18 cellular contexts compared by ENCODE assay signal in genomic region chr9:35488019-35488418, GRCh38. TPM values are rescaled to one million over a fixed set of nuclear protein-coding genes. Genes with fewer than 3 reads are reported as not detected.
DNase-seq lines count a peak whose midpoint lies in the region; ATAC-seq, FAIRE-seq and TF ChIP-seq lines count a peak whose summit lies in the region.
"Had no signal": no experiment of that assay in that cellular context is flagged by ENCODE, and none has a peak within 500 bp of the region (broad histone marks: within the 10 kb centered on the region; RNA-seq: fewer than 3 reads in every experiment).

No MANE protein-coding gene starts in this region.

- H3K4me1 ChIP-seq in A549: peaks cover 41% of the 10 kb centered on the region
- peaks cover 18% of the 10 kb centered on the region for H3K4me1 ChIP-seq in Caco-2
- H3K4me1 ChIP-seq in neural progenitor cell: peaks cover 8% of the 10 kb centered on the region

- CTCF ChIA-PET in A549 (lab: Yijun Ruan, JAX): interaction anchor here (0.8 to 5.2 kb wide), 2 partner anchors 66 to 76 kb away, joined by 3 to 58 read pairs; no protein-coding TSS in a partner anchor
- CTCF ChIA-PET in Caco-2 (lab: Charles Lee): interaction anchor here (0.8 kb wide), 1 partner anchor 66 kb away, joined by 3 read pairs; no protein-coding TSS in a partner anchor

- no peaks in the 10 kb centered on the region for H3K9me3 Mint-ChIP-seq in Caco-2 (ENCODE audit: unreplicated experiment)
- peaks cover 2% of the 10 kb centered on the region for H3K9me3 Mint-ChIP-seq in neural progenitor cell
- H3K9me3 Mint-ChIP-seq: activated naive CD4-positive, alpha-beta T cell treated with anti-CD3 and anti-CD28 coated beads, Interleukin-2, amount 10 ng/mL, durations not matched to agents 7 days and 5 days; naive thymus-derived CD8-positive, alpha-beta T cell had no signal

- TF ChIP-seq CTCF in A549 (IDR thresholded peaks at IDR 0.05) (no peak), Caco-2 (IDR thresholded peaks at IDR 0.05; ENCODE audit: insufficient read depth in 1 of 2, low read depth in 1 of 2, low read length in 1 of 2, severe bottlenecking in 1 of 2, unreplicated experiment in 1 of 2) (no peak), neural progenitor cell (IDR thresholded peaks at IDR 0.05) (no peak)

- H3K4me1 Mint-ChIP-seq in Caco-2 (ENCODE audit: low read depth, unreplicated experiment) (peaks cover 26% of the 10 kb centered on the region), neural progenitor cell (peaks cover 33% of the 10 kb centered on the region)

- 94% methylated on average over 10 of the region's 10 CpGs for WGBS in A549 (ENCODE audit: missing lambda C conversion rate)

- no peaks in the 10 kb centered on the region for H3K79me2 ChIP-seq in neural progenitor cell (ENCODE audit: low read depth)

- H3F3A ChIP-seq in neural progenitor cell (ENCODE audit: low read depth): peaks cover 27% of the 10 kb centered on the region

- no peak overlapping the region for H3K4me2 ChIP-seq in A549
- no peak overlapping the region for H3K4me2 ChIP-seq in neural progenitor cell
- H3K4me2 ChIP-seq: smooth muscle cell had no signal

- H3K9me3 ChIP-seq in A549: no peaks in the 10 kb centered on the region
- H3K9me3 ChIP-seq in Caco-2: no peaks in the 10 kb centered on the region
- no peaks in the 10 kb centered on the region for H3K9me3 ChIP-seq in neural progenitor cell (ENCODE audit: low read depth)

- no peaks in the 10 kb centered on the region for H4K20me1 ChIP-seq in neural progenitor cell (ENCODE audit: low read depth)

- TF ChIP-seq EP300 in A549 (IDR thresholded peaks at IDR 0.05): no peak

- H3K9ac ChIP-seq in neural progenitor cell: no peak overlapping the region

- no TSS peak for BruUV-seq in Caco-2 (replicated peaks; lab: Mats Ljungman, UMichigan)

- H3K4me3 ChIP-seq in A549 (no peak overlapping the region), Caco-2 (ENCODE audit: low read depth, low read length) (peak overlapping the region; percentile 52), neural progenitor cell (no peak overlapping the region)
- H3K4me3 ChIP-seq: smooth muscle cell had no signal

- ATAC-seq in A549: no peak
- ATAC-seq: naive thymus-derived CD8-positive, alpha-beta T cell; SK-N-SH treated with all-trans-retinoic acid at 6 μM for 48 hours; stimulated activated naive CD8-positive, alpha-beta T cell treated with anti-CD3 and anti-CD28 coated beads, Interleukin-15, Interleukin-2, amounts not matched to agents 100 U/mL and 50 U/mL, for 24 hours had no signal

- no peak for TF ChIP-seq POLR2A in A549 (IDR thresholded peaks at IDR 0.05; ENCODE audit: low read length)

- H3K27ac ChIP-seq in A549 (peak overlapping the region; percentile 96; a peak in 4 of 6 replicates), neural progenitor cell (no peak overlapping the region)
- H3K27ac ChIP-seq: WERI-Rb-1 had no signal

- no peaks in the 10 kb centered on the region for H3K36me3 ChIP-seq in Caco-2 (ENCODE audit: control insufficient read depth, insufficient read depth, low read length)
- no peaks in the 10 kb centered on the region for H3K36me3 ChIP-seq in neural progenitor cell

- no peaks in the 10 kb centered on the region for H3K27me3 ChIP-seq in Caco-2 (replicated peaks; ENCODE audit: control insufficient read depth, insufficient read depth, low read length)
- H3K27me3 ChIP-seq in neural progenitor cell: no peaks in the 10 kb centered on the region
- H3K27me3 ChIP-seq: BLaER1 treated with 17β-estradiol and CSF1 and Interleukin-3, amounts not matched to agents 10 nM and 100 nM had no signal

- peak overlapping the region; percentile 97 for H3K4me3 Mint-ChIP-seq in Caco-2 (ENCODE audit: unreplicated experiment)
- H3K4me3 Mint-ChIP-seq in neural progenitor cell: peak overlapping the region; percentile 57
- H3K4me3 Mint-ChIP-seq: activated naive CD4-positive, alpha-beta T cell treated with anti-CD3 and anti-CD28 coated beads, Interleukin-2, amount 10 ng/mL, durations not matched to agents 7 days and 5 days had no signal

- H3K27me3 Mint-ChIP-seq in Caco-2 (ENCODE audit: insufficient read depth, unreplicated experiment) (no peaks in the 10 kb centered on the region), neural progenitor cell (ENCODE audit: insufficient read depth, low read depth) (peaks cover 5% of the 10 kb centered on the region)

- H2AFZ ChIP-seq in neural progenitor cell (replicated peaks): no peak overlapping the region

- H3K27ac Mint-ChIP-seq in Caco-2 (ENCODE audit: unreplicated experiment) (peak overlapping the region; percentile 93), neural progenitor cell (peak overlapping the region; percentile 6)
- H3K27ac Mint-ChIP-seq: activated naive CD4-positive, alpha-beta T cell treated with anti-CD3 and anti-CD28 coated beads, Interleukin-2, amount 10 ng/mL, durations not matched to agents 7 days and 5 days had no signal

- POLR2A ChIA-PET in A549 (lab: Yijun Ruan, JAX): no interaction called here
- POLR2A ChIA-PET in Caco-2 (lab: Charles Lee): no interaction called here

- H3K36me3 Mint-ChIP-seq in Caco-2 (ENCODE audit: insufficient read depth, unreplicated experiment) (peaks cover 19% of the 10 kb centered on the region), neural progenitor cell (no peaks in the 10 kb centered on the region)
- H3K36me3 Mint-ChIP-seq: activated naive CD4-positive, alpha-beta T cell treated with anti-CD3 and anti-CD28 coated beads, Interleukin-2, amount 10 ng/mL, durations not matched to agents 7 days and 5 days; naive thymus-derived CD8-positive, alpha-beta T cell had no signal

- no peak for FAIRE-seq in A549 (lab: Jason Lieb, UNC)

- DNase-seq in A549 (ENCODE audit: low read depth in 1 of 2, low spot score in 1 of 2) (no peak), Caco-2 (peak in 1 of 2 experiments; percentile 18), dedifferentiated amniotic fluid mesenchymal stem cell (ENCODE audit: extremely low spot score) (peak; percentile 51), neural progenitor cell (ENCODE audit: low spot score) (no peak), GOT3 (lab: John Stamatoyannopoulos, UW) (no peak), NCI-H187 treated with DMSO at 0.1 percent for 48 hours (lab: John Stamatoyannopoulos, UW) (no peak), HK-2 (ENCODE audit: unreplicated experiment) (no peak), head of caudate nucleus (no peak)
- DNase-seq: activated naive CD4-positive, alpha-beta T cell treated with anti-CD3 and anti-CD28 coated beads, Interleukin-2, amount 10 ng/mL, durations not matched to agents 7 days and 5 days; caudate nucleus; DMS79; KG1; naive thymus-derived CD8-positive, alpha-beta T cell; stimulated activated naive CD8-positive, alpha-beta T cell treated with anti-CD3 and anti-CD28 coated beads, Interleukin-15, Interleukin-2, amounts not matched to agents 100 U/mL and 50 U/mL, for 24 hours; WERI-Rb-1 had no signal

- intact Hi-C loops in Caco-2 (cut with micrococcal nuclease; ENCODE audit: unreplicated experiment) (loop anchor here (2.0 to 10.0 kb wide), 3 partner anchors 117 to 247 kb away; partner anchors contain the start of genes CREB3, TESK1 and TLN1), head of caudate nucleus (cut with DNase I) (no loop called here)

- no peak for TF ChIP-seq RAD21 in A549 (conservative IDR thresholded peaks at IDR 0.05 in 1 of 2, IDR thresholded peaks at IDR 0.05 in 1 of 2)

TF ChIP-seq in A549, 52 proteins besides CTCF, POLR2A, EP300 and RAD21:
- TF ChIP-seq TFCP2L1 (CRISPR knock-in tag; IDR thresholded peaks at IDR 0.05) (no peak), ZFP36 (IDR thresholded peaks at IDR 0.05; ENCODE audit: borderline replicate concordance, partially characterized antibody) (no peak), HDAC2 (IDR thresholded peaks at IDR 0.05) (no peak), CEBPB (IDR thresholded peaks at IDR 0.05) (no peak), CHD2 (IDR thresholded peaks at IDR 0.05; ENCODE audit: low read length, partially characterized antibody) (no peak)

RNA-seq across cellular contexts. Expression of gene RUSC2, which starts 1.9 kb away (rescaled TPM):
- polyA plus RNA-seq in A549 (2011; rRNA removed) (15.9 and 16.8 TPM in 2 replicates), A549 (2017; fragmentation: RNase III; extraction: RNeasy Plus Mini Kit Qiagen cat#74134 plus additional on column Dnase treatment) (21.0 to 21.6 TPM (median 21.2 TPM) in 3 replicates)
- 17.6 and 25.3 TPM in 2 replicates for polyA plus RNA-seq in A549 (2012; cell fraction: cytosol; rRNA removed)
- 67.7 and 81.9 TPM in 2 replicates for polyA plus RNA-seq in A549 (2012; cell fraction: nucleus; rRNA removed)
- polyA minus RNA-seq in A549 (2011; rRNA and poly(A)+ RNA removed): 77.7 and 84.8 TPM in 2 replicates
- total RNA-seq in Caco-2 (2022) (13.0 and 13.5 TPM in 2 replicates), neural progenitor cell (ENCODE audit: low replicate concordance) (3.5 and 9.9 TPM in 2 replicates)
